ENCODE assay signal across 11 cellular contexts in genomic region chr12:47155457-47156166, GRCh38.
A peak's percentile ranks its signal among the peaks of the same experiment; 100 is the strongest.
DNase-seq lines count a peak whose midpoint lies in the region; ATAC-seq and TF ChIP-seq lines count a peak whose summit lies in the region.
"Had no signal": no experiment of that assay in that cellular context is flagged by ENCODE, and none has a peak within 500 bp of the region (broad histone marks: within the 10 kb centered on the region; RNA-seq: fewer than 3 reads in every experiment).

No MANE protein-coding gene starts in this region.

- no peaks in the 10 kb centered on the region for H3K9me3 ChIP-seq in effector memory CD4-positive, alpha-beta T cell (ENCODE audit: control insufficient read depth, low read length)

- H3K27me3 ChIP-seq in effector memory CD4-positive, alpha-beta T cell (replicated peaks; ENCODE audit: control insufficient read depth, insufficient read depth, low read length, poor library complexity, severe bottlenecking): no peaks in the 10 kb centered on the region

- ATAC-seq in omental fat pad (ENCODE audit: low FRiP score) (peak; percentile 93), HG03139 (IDR thresholded peaks at IDR 0.05; ENCODE audit: unreplicated experiment) (no peak)

- H3K9me3 Mint-ChIP-seq in activated T-helper 2 cell treated with anti-CD3 and anti-CD28 coated beads, Interferon-gamma antibody, Interleukin-2, Interleukin-4, amounts not matched to agents 10 μg/mL and 5 μg/mL and 100 μg/mL, durations not matched to agents 14 hours and 24 hours and 36 hours: peaks cover 25% of the 10 kb centered on the region

- H3K4me1 Mint-ChIP-seq in activated T-helper 2 cell treated with anti-CD3 and anti-CD28 coated beads, Interferon-gamma antibody, Interleukin-2, Interleukin-4, amounts not matched to agents 10 μg/mL and 5 μg/mL and 100 μg/mL, durations not matched to agents 14 hours and 24 hours and 36 hours (ENCODE audit: low read depth): peaks cover 18% of the 10 kb centered on the region

- H3K36me3 Mint-ChIP-seq in activated T-helper 2 cell treated with anti-CD3 and anti-CD28 coated beads, Interferon-gamma antibody, Interleukin-2, Interleukin-4, amounts not matched to agents 10 μg/mL and 5 μg/mL and 100 μg/mL, durations not matched to agents 14 hours and 24 hours and 36 hours (ENCODE audit: low read depth): peaks cover 23% of the 10 kb centered on the region

- no peak overlapping the region for H3K4me3 Mint-ChIP-seq in activated T-helper 2 cell treated with anti-CD3 and anti-CD28 coated beads, Interferon-gamma antibody, Interleukin-2, Interleukin-4, amounts not matched to agents 10 μg/mL and 5 μg/mL and 100 μg/mL, durations not matched to agents 14 hours and 24 hours and 36 hours (ENCODE audit: low read depth)

- peaks cover 6% of the 10 kb centered on the region for H3K36me3 ChIP-seq in effector memory CD4-positive, alpha-beta T cell (ENCODE audit: control insufficient read depth, insufficient read depth, low read length)

- peak; percentile 2 for DNase-seq in DMS 273 (lab: John Stamatoyannopoulos, UW; ENCODE audit: unreplicated experiment)
- DNase-seq in DMS 273 treated with DMSO at 0.1 percent for 48 hours (lab: John Stamatoyannopoulos, UW): no peak
- DNase-seq in NCI-H1436 treated with DMSO at 0.1 percent for 48 hours (lab: John Stamatoyannopoulos, UW): peak; percentile 21
- DNase-seq in effector memory CD4-positive, alpha-beta T cell: no peak
- no peak for DNase-seq in omental fat pad (ENCODE audit: low spot score)
- DNase-seq in T1000 (lab: John Stamatoyannopoulos, UW): no peak
- DNase-seq in activated T-helper 2 cell treated with anti-CD3 and anti-CD28 coated beads, Interferon-gamma antibody, Interleukin-2, Interleukin-4, amounts not matched to agents 10 μg/mL and 5 μg/mL and 100 μg/mL, durations not matched to agents 14 hours and 24 hours and 36 hours (ENCODE audit: low spot score): no peak
- DNase-seq: NCI-H2171, posterior cingulate gyrus had no signal

- no peak for TF ChIP-seq CTCF in omental fat pad (IDR thresholded peaks at IDR 0.05)

- H3K27ac Mint-ChIP-seq in activated T-helper 2 cell treated with anti-CD3 and anti-CD28 coated beads, Interferon-gamma antibody, Interleukin-2, Interleukin-4, amounts not matched to agents 10 μg/mL and 5 μg/mL and 100 μg/mL, durations not matched to agents 14 hours and 24 hours and 36 hours: no peak overlapping the region

- H3K27me3 Mint-ChIP-seq in activated T-helper 2 cell treated with anti-CD3 and anti-CD28 coated beads, Interferon-gamma antibody, Interleukin-2, Interleukin-4, amounts not matched to agents 10 μg/mL and 5 μg/mL and 100 μg/mL, durations not matched to agents 14 hours and 24 hours and 36 hours (ENCODE audit: low read depth): no peaks in the 10 kb centered on the region

- peak overlapping the region; percentile 46 for H3K27ac ChIP-seq in effector memory CD4-positive, alpha-beta T cell (ENCODE audit: insufficient read depth, low read length, poor library complexity, severe bottlenecking)
- H3K27ac ChIP-seq: 22Rv1 had no signal

- no peak overlapping the region for H3K4me3 ChIP-seq in effector memory CD4-positive, alpha-beta T cell (ENCODE audit: insufficient read depth, low read depth, low read length, poor library complexity, severe bottlenecking)

- intact Hi-C loops in activated T-helper 2 cell treated with anti-CD3 and anti-CD28 coated beads, Interferon-gamma antibody, Interleukin-2, Interleukin-4, amounts not matched to agents 10 μg/mL and 5 μg/mL and 100 μg/mL, durations not matched to agents 14 hours and 24 hours and 36 hours (cut with micrococcal nuclease): no loop called here

- H3K4me1 ChIP-seq in effector memory CD4-positive, alpha-beta T cell (ENCODE audit: control insufficient read depth, insufficient read depth, low read length, poor library complexity, severe bottlenecking): peaks cover 9% of the 10 kb centered on the region

Comparison
In these comparisons a context has a peak if more than half of its experiments do, and no peak if none do; other contexts are left out.
1. DNase-seq: peak in DMS 273 (single experiment) and NCI-H1436 treated with DMSO at 0.1 percent for 48 hours (single experiment); none in DMS 273 treated with DMSO at 0.1 percent for 48 hours (single experiment), effector memory CD4-positive, alpha-beta T cell (0 of 3), omental fat pad (single experiment), T1000 (single experiment) and activated T-helper 2 cell treated with anti-CD3 and anti-CD28 coated beads, Interferon-gamma antibody, Interleukin-2, Interleukin-4, amounts not matched to agents 10 μg/mL and 5 μg/mL and 100 μg/mL, durations not matched to agents 14 hours and 24 hours and 36 hours (single experiment).